ENCODE assay signal across 8 cellular contexts in the genomic region with DNA sequence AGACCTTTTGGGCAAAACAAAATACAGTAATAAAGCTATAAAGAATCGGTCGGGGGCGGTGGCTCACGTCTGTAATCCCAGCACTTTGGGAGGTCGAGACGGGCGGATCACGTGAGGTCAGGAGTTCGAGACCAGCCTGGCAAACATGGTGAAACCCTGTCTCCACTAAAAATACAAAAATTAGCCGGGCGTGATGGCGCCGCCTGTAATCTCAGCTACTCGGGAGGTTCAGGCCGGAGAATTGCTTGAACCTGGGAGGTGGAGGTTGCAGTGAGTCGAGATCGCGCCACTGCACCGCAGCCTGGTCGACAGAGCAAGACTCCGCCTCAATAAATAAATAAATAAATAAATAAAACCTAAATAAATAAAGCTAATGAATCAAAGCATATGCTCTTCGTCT. TPM values are rescaled to one million over a fixed set of nuclear protein-coding genes. Genes with fewer than 3 reads are reported as not detected.
A peak's percentile ranks its signal among the peaks of the same experiment; 100 is the strongest.
DNase-seq lines count a peak whose midpoint lies in the region; ATAC-seq and TF ChIP-seq lines count a peak whose summit lies in the region.
"Not testable (repeated sequence)": the region's sequence is repeated elsewhere in the genome, so short reads cannot be mapped to it uniquely, and the experiment has no call there.

No MANE protein-coding gene starts in this region.

- H3K4me1 ChIP-seq in DND-41 (ENCODE audit: insufficient read depth, low read length) (peaks cover 31% of the 10 kb centered on the region), heart right ventricle (peaks cover 0 to 25% (median 9%) of the 10 kb centered on the region in 9 donors), sigmoid colon (peaks cover 0 to 19% (median 6%) of the 10 kb centered on the region in 4 donors)
- not testable (repeated sequence) for H3K4me1 ChIP-seq in mammary epithelial cell (ENCODE audit: insufficient read depth, low read length); naive thymus-derived CD4-positive, alpha-beta T cell (ENCODE audit: control insufficient read depth in 2 of 2, insufficient read depth in 2 of 2, low read length in 2 of 2); vagina

- H3K27ac Mint-ChIP-seq in activated CD4-positive, alpha-beta memory T cell treated with anti-CD3 and anti-CD28 coated beads for 36 hours: not testable (repeated sequence)
- peak overlapping the region in 4 of 9 donors; percentile 84 to 98 (median 90) for H3K27ac Mint-ChIP-seq in naive thymus-derived CD4-positive, alpha-beta T cell

- POLR2A ChIA-PET in activated CD4-positive, alpha-beta memory T cell treated with anti-CD3 and anti-CD28 coated beads for 36 hours (lab: Charles Lee): interaction anchor here (1.4 kb wide), 1 partner anchor 35 kb away, joined by 3 read pairs; no protein-coding TSS in a partner anchor
- POLR2A ChIA-PET in naive thymus-derived CD4-positive, alpha-beta T cell (lab: Charles Lee): interaction anchor here (0.7 kb wide), 1 partner anchor 156 kb away, joined by 3 read pairs; no protein-coding TSS in a partner anchor

- H3K36me3 ChIP-seq in DND-41 (ENCODE audit: insufficient read depth, low read length); mammary epithelial cell (ENCODE audit: insufficient read depth, low read length); heart right ventricle; sigmoid colon; vagina: not testable (repeated sequence)
- H3K36me3 ChIP-seq in naive thymus-derived CD4-positive, alpha-beta T cell (ENCODE audit: control insufficient read depth in 2 of 3, insufficient read depth in 3 of 3, low read length in 3 of 3): peaks cover 0 to 12% (median 0%) of the 10 kb centered on the region in 3 experiments

- H3K4me2 ChIP-seq in DND-41 (ENCODE audit: insufficient read depth, low read length): peak overlapping the region; percentile 84; the same call in 1 of the 2 replicates
- peak overlapping the region; percentile 98 for H3K4me2 ChIP-seq in mammary epithelial cell (ENCODE audit: insufficient read depth, low read depth, low read length)

- not testable (repeated sequence) for TF ChIP-seq CTCF in DND-41 (IDR thresholded peaks at IDR 0.05; ENCODE audit: borderline replicate concordance, extremely low read depth, low read length, poor library complexity, severe bottlenecking); mammary epithelial cell (conservative IDR thresholded peaks at IDR 0.05 in 1 of 2, IDR thresholded peaks at IDR 0.05 in 1 of 2; ENCODE audit: extremely low read depth in 1 of 2, insufficient read depth in 1 of 2, low read depth in 1 of 2, low read length in 2 of 2); heart right ventricle (IDR thresholded peaks at IDR 0.05); sigmoid colon (IDR thresholded peaks at IDR 0.05); vagina (IDR thresholded peaks at IDR 0.05)

- not testable (repeated sequence) for H3K9ac ChIP-seq in DND-41 (ENCODE audit: low read depth, low read length); mammary epithelial cell (ENCODE audit: insufficient read depth, low read length)

- not testable (repeated sequence) for ATAC-seq in DND-41 (ENCODE audit: insufficient read depth, low read depth); heart right ventricle; naive thymus-derived CD4-positive, alpha-beta T cell

- H4K20me1 ChIP-seq in DND-41 (ENCODE audit: insufficient read depth, low read length); mammary epithelial cell (ENCODE audit: insufficient read depth, low read length): not testable (repeated sequence)

- not testable (repeated sequence) for H3K4me3 ChIP-seq in DND-41 (ENCODE audit: low read depth in 1 of 2, low read length in 2 of 2); naive thymus-derived CD4-positive, alpha-beta T cell (ENCODE audit: low read length)
- H3K4me3 ChIP-seq in mammary epithelial cell (replicated peaks in 1 of 3; ENCODE audit: insufficient read depth in 1 of 3, low read depth in 2 of 3, low read length in 3 of 3) (peak overlapping the region in 2 of 3 experiments; percentile 52 to 97), heart right ventricle (peak overlapping the region in 5 of 10 donors; percentile 84 to 98 (median 95)), sigmoid colon (peak overlapping the region in 2 of 4 donors; percentile 84 to 92), vagina (peak overlapping the region; percentile 89 to 91)

- peaks cover 19% of the 10 kb centered on the region for H3K4me1 Mint-ChIP-seq in activated CD4-positive, alpha-beta memory T cell treated with anti-CD3 and anti-CD28 coated beads for 36 hours (ENCODE audit: low read depth)
- H3K4me1 Mint-ChIP-seq in naive thymus-derived CD4-positive, alpha-beta T cell: peaks cover 11 to 30% (median 20%) of the 10 kb centered on the region in 7 donors

- not testable (repeated sequence) for H2AFZ ChIP-seq in DND-41 (ENCODE audit: low read depth, low read length); mammary epithelial cell (ENCODE audit: low read depth, low read length)

- CTCF ChIA-PET in activated CD4-positive, alpha-beta memory T cell treated with anti-CD3 and anti-CD28 coated beads for 36 hours (lab: Charles Lee); mammary epithelial cell (lab: Charles Lee; ENCODE audit: low non-redundant PET); naive thymus-derived CD4-positive, alpha-beta T cell (lab: Charles Lee): not testable (repeated sequence)

- not testable (repeated sequence) for H3K27me3 Mint-ChIP-seq in activated CD4-positive, alpha-beta memory T cell treated with anti-CD3 and anti-CD28 coated beads for 36 hours
- H3K27me3 Mint-ChIP-seq in naive thymus-derived CD4-positive, alpha-beta T cell: peaks cover 0 to 36% (median 0%) of the 10 kb centered on the region in 5 donors

- H3K27ac ChIP-seq in DND-41 (ENCODE audit: low read length); naive thymus-derived CD4-positive, alpha-beta T cell (ENCODE audit: low read depth, low read length): not testable (repeated sequence)
- H3K27ac ChIP-seq in mammary epithelial cell (ENCODE audit: insufficient read depth, low read depth, low read length): peak overlapping the region; percentile 89
- peak overlapping the region in 8 of 10 donors; percentile 96 to 100 (median 98) for H3K27ac ChIP-seq in heart right ventricle
- peak overlapping the region; percentile 97 to 99 (median 98) for H3K27ac ChIP-seq in sigmoid colon
- H3K27ac ChIP-seq in vagina: peak overlapping the region; percentile 99

- TF ChIP-seq EP300 in sigmoid colon (IDR thresholded peaks at IDR 0.05): not testable (repeated sequence)

- not testable (repeated sequence) for DNase-seq in DND-41; activated CD4-positive, alpha-beta memory T cell treated with anti-CD3 and anti-CD28 coated beads for 36 hours; mammary epithelial cell; heart right ventricle; naive thymus-derived CD4-positive, alpha-beta T cell; sigmoid colon; vagina (ENCODE audit: extremely low spot score in 2 of 2)
- DNase-seq in NCI-H748 (lab: John Stamatoyannopoulos, UW; ENCODE audit: unreplicated experiment): peak; percentile 15

- dilution Hi-C loops in mammary epithelial cell (cut with HindIII; ENCODE audit: low sequenced_read_pairs): not testable (repeated sequence)

- H3K36me3 Mint-ChIP-seq in activated CD4-positive, alpha-beta memory T cell treated with anti-CD3 and anti-CD28 coated beads for 36 hours; naive thymus-derived CD4-positive, alpha-beta T cell: not testable (repeated sequence)

- H3K9me3 Mint-ChIP-seq in activated CD4-positive, alpha-beta memory T cell treated with anti-CD3 and anti-CD28 coated beads for 36 hours; naive thymus-derived CD4-positive, alpha-beta T cell: not testable (repeated sequence)

- intact Hi-C loops in activated CD4-positive, alpha-beta memory T cell treated with anti-CD3 and anti-CD28 coated beads for 36 hours (cut with micrococcal nuclease); mammary epithelial cell (cut with micrococcal nuclease); vagina (cut with DNase I): not testable (repeated sequence)
- intact Hi-C loops in heart right ventricle (cut with DNase I): loop anchor here in 5 of 10 donors (2.0 to 10.0 kb wide), 8 partner anchors 37 to 260 kb away; a partner anchor contains a TSS
- intact Hi-C loops in naive thymus-derived CD4-positive, alpha-beta T cell (cut with micrococcal nuclease): loop anchor here in 1 of 2 donors (10.0 kb wide), 1 partner anchor 1560 kb away; a partner anchor contains a TSS
- intact Hi-C loops in sigmoid colon (cut with DNase I): loop anchor here (2.0 to 10.0 kb wide), 4 partner anchors 108 to 640 kb away; a partner anchor contains a TSS

- in situ Hi-C loops in mammary epithelial cell (cut with MboI; ENCODE audit: low sequenced_read_pairs in 2 of 2): not testable (repeated sequence)

- not testable (repeated sequence) for TF ChIP-seq POLR2A in sigmoid colon (IDR thresholded peaks at IDR 0.05); vagina (IDR thresholded peaks at IDR 0.05)

- H3K27me3 ChIP-seq in DND-41 (ENCODE audit: insufficient read depth, low read length, poor library complexity); mammary epithelial cell (ENCODE audit: insufficient read depth, low read length); heart right ventricle; naive thymus-derived CD4-positive, alpha-beta T cell (ENCODE audit: control insufficient read depth in 2 of 2, insufficient read depth in 2 of 2, low read length in 2 of 2); sigmoid colon; vagina: not testable (repeated sequence)

- WGBS in mammary epithelial cell (ENCODE audit: low coverage, missing lambda C conversion rate): 99% methylated on average over 13 of the region's 22 CpGs
- 92% methylated on average over 22 of the region's 22 CpGs for WGBS in heart right ventricle, 2 donors
- WGBS in sigmoid colon, 2 donors: 73 to 86% methylated on average over 22 of the region's 22 CpGs

- not testable (repeated sequence) for H3K9me3 ChIP-seq in DND-41 (ENCODE audit: insufficient read depth, low read length, severe bottlenecking); mammary epithelial cell (replicated peaks; ENCODE audit: insufficient read depth, low read length); heart right ventricle; naive thymus-derived CD4-positive, alpha-beta T cell (ENCODE audit: control insufficient read depth in 2 of 3, low read length in 3 of 3); sigmoid colon; vagina

- H3K4me3 Mint-ChIP-seq in activated CD4-positive, alpha-beta memory T cell treated with anti-CD3 and anti-CD28 coated beads for 36 hours: peak overlapping the region; percentile 98
- H3K4me3 Mint-ChIP-seq in naive thymus-derived CD4-positive, alpha-beta T cell: peak overlapping the region; percentile 38 to 99 (median 96)

- BruUV-seq in mammary epithelial cell (replicated peaks; lab: Mats Ljungman, UMichigan): not testable (repeated sequence)

- peaks cover 36% of the 10 kb centered on the region for H3K79me2 ChIP-seq in DND-41 (ENCODE audit: insufficient read depth, low read length)
- H3K79me2 ChIP-seq in mammary epithelial cell (ENCODE audit: insufficient read depth, low read length): peaks cover 49% of the 10 kb centered on the region

RNA-seq across cellular contexts. Expression of a gene that starts 1.7 kb away (rescaled TPM):
- total RNA-seq in activated CD4-positive, alpha-beta memory T cell treated with anti-CD3 and anti-CD28 coated beads for 36 hours: 1 to 10 TPM; 8.2 to 8.7 TPM
- 10 to 100 TPM; 46.5 to 56.0 TPM for total RNA-seq in mammary epithelial cell
- polyA plus RNA-seq in mammary epithelial cell: 26.1 TPM
- 113 TPM for polyA minus RNA-seq in mammary epithelial cell
- total RNA-seq in heart right ventricle: 10 to 100 TPM; 48.5 to 89.4 (median 75.3) TPM
- polyA plus RNA-seq in heart right ventricle: 10 to 100 TPM; 10.2 to 11.4 TPM
- total RNA-seq in naive thymus-derived CD4-positive, alpha-beta T cell: 10 to 100 TPM in 4 of 5 experiments, 1 to 10 TPM in 1; 8.0 to 33.1 (median 15.2) TPM
- 1 to 10 TPM; 4.6 to 6.0 TPM for polyA plus RNA-seq in naive thymus-derived CD4-positive, alpha-beta T cell
- 10 to 100 TPM; 49.9 to 74.9 (median 63.3) TPM for total RNA-seq in sigmoid colon
- 1 to 10 TPM; 2.5 to 9.1 (median 4.2) TPM for polyA plus RNA-seq in sigmoid colon
- total RNA-seq in vagina: 47.9 TPM
